ENCODE assay signal across 1 cellular context in genomic region chr18:25349926-25350560, GRCh38.
TF ChIP-seq lines count a peak whose summit lies in the region.

No MANE protein-coding gene starts in this region.

TF ChIP-seq in HEK293, 187 proteins besides CTCF, POLR2A, EP300 and RAD21 (continued from another document and continues in another):
- TF ChIP-seq ZNF211 (tag by site-specific recombination; IDR thresholded peaks at IDR 0.05; ENCODE audit: low read depth) (no peak), KLF16 (tag by site-specific recombination; IDR thresholded peaks at IDR 0.05) (0 out of 2 replicates have a peak, but pooled peaks have one; percentile 15), ZFP69B (tag by site-specific recombination; IDR thresholded peaks at IDR 0.05) (no peak), ZNF341 (tag by site-specific recombination; IDR thresholded peaks at IDR 0.05; ENCODE audit: low read depth) (peak; percentile 95), ZFP41 (tag by site-specific recombination; IDR thresholded peaks at IDR 0.05; ENCODE audit: borderline replicate concordance) (no peak), EGR2 (tag by site-specific recombination; IDR thresholded peaks at IDR 0.05; ENCODE audit: low read depth) (peak; percentile 60), KLF10 (tag by site-specific recombination; IDR thresholded peaks at IDR 0.05) (no peak), ZNF37A (tag by site-specific recombination; IDR thresholded peaks at IDR 0.05) (no peak), ZBTB44 (tag by site-specific recombination; IDR thresholded peaks at IDR 0.05) (no peak), ZBTB49 (tag by site-specific recombination; IDR thresholded peaks at IDR 0.05; ENCODE audit: low read depth) (no peak), KLF7 (tag by site-specific recombination; IDR thresholded peaks at IDR 0.05; ENCODE audit: borderline replicate concordance) (no peak), ZEB2 (tag by site-specific recombination; IDR thresholded peaks at IDR 0.05) (no peak), INSM2 (tag by site-specific recombination; IDR thresholded peaks at IDR 0.05) (peak; percentile 56; the same call in 1 of the 2 replicates), KLF9 (tag by site-specific recombination; IDR thresholded peaks at IDR 0.05; ENCODE audit: low read depth) (no peak), ZNF416 (tag by site-specific recombination; IDR thresholded peaks at IDR 0.05) (no peak), ZNF2 (tag by site-specific recombination; IDR thresholded peaks at IDR 0.05) (no peak), ZNF571 (tag by site-specific recombination; IDR thresholded peaks at IDR 0.05) (no peak), ZSCAN30 (tag by site-specific recombination; IDR thresholded peaks at IDR 0.05) (no peak), ZNF473 (tag by site-specific recombination; IDR thresholded peaks at IDR 0.05) (no peak), GLI4 (tag by site-specific recombination; IDR thresholded peaks at IDR 0.05) (no peak), TRIM28 (IDR thresholded peaks at IDR 0.05; ENCODE audit: borderline replicate concordance, low read length) (no peak), ZNF561 (tag by site-specific recombination; IDR thresholded peaks at IDR 0.05; ENCODE audit: borderline replicate concordance) (no peak), ZNF544 (tag by site-specific recombination; IDR thresholded peaks at IDR 0.05) (no peak), ZNF433 (tag by site-specific recombination; IDR thresholded peaks at IDR 0.05; ENCODE audit: low read depth) (no peak), HOXA7 (CRISPR knock-in tag; IDR thresholded peaks at IDR 0.05; ENCODE audit: borderline replicate concordance) (no peak), ZBTB10 (tag by site-specific recombination; IDR thresholded peaks at IDR 0.05) (peak; percentile 51), KLF1 (tag by site-specific recombination; IDR thresholded peaks at IDR 0.05) (no peak), ZNF600 (tag by site-specific recombination; IDR thresholded peaks at IDR 0.05) (no peak), PRDM4 (tag by site-specific recombination; IDR thresholded peaks at IDR 0.05) (no peak), ZNF112 (tag by site-specific recombination; IDR thresholded peaks at IDR 0.05) (no peak), ZNF623 (tag by site-specific recombination; IDR thresholded peaks at IDR 0.05) (no peak), ZNF24 (tag by site-specific recombination; IDR thresholded peaks at IDR 0.05) (no peak), SP3 (tag by site-specific recombination; IDR thresholded peaks at IDR 0.05) (peak; percentile 41), ZNF48 (tag by site-specific recombination; IDR thresholded peaks at IDR 0.05) (no peak), ZNF654 (tag by site-specific recombination; IDR thresholded peaks at IDR 0.05; ENCODE audit: low read depth) (no peak), BCL11A (tag by site-specific recombination; IDR thresholded peaks at IDR 0.05; ENCODE audit: low read depth) (no peak), ZNF10 (tag by site-specific recombination; IDR thresholded peaks at IDR 0.05) (no peak), ZNF302 (tag by site-specific recombination; IDR thresholded peaks at IDR 0.05; ENCODE audit: low read depth) (no peak), ZNF19 (tag by site-specific recombination; IDR thresholded peaks at IDR 0.05; ENCODE audit: low read depth) (no peak), ZFHX2 (tag by site-specific recombination; conservative IDR thresholded peaks at IDR 0.05) (peak; percentile 82), ZNF169 (tag by site-specific recombination; IDR thresholded peaks at IDR 0.05) (no peak), GLIS2 (tag by site-specific recombination; IDR thresholded peaks at IDR 0.05) (no peak; the same call in 1 of the 2 replicates), ZNF394 (tag by site-specific recombination; IDR thresholded peaks at IDR 0.05; ENCODE audit: borderline replicate concordance) (no peak), ZXDB (tag by site-specific recombination; IDR thresholded peaks at IDR 0.05) (no peak), PBX3 (CRISPR knock-in tag; IDR thresholded peaks at IDR 0.05) (no peak), ZNF580 (tag by site-specific recombination; IDR thresholded peaks at IDR 0.05) (no peak), ZNF423 (tag by site-specific recombination; IDR thresholded peaks at IDR 0.05) (no peak), REPIN1 (tag by site-specific recombination; IDR thresholded peaks at IDR 0.05; ENCODE audit: low read depth) (no peak), ZNF26 (tag by site-specific recombination; IDR thresholded peaks at IDR 0.05) (no peak), ZNF311 (tag by site-specific recombination; IDR thresholded peaks at IDR 0.05; ENCODE audit: borderline replicate concordance) (no peak), ZNF513 (tag by site-specific recombination; IDR thresholded peaks at IDR 0.05) (peak; percentile 6; the same call in 1 of the 2 replicates), ZNF777 (tag by site-specific recombination; IDR thresholded peaks at IDR 0.05; ENCODE audit: borderline replicate concordance) (no peak; the same call in 1 of the 2 replicates), ZNF146 (tag by site-specific recombination; IDR thresholded peaks at IDR 0.05) (no peak), ZBTB6 (tag by site-specific recombination; IDR thresholded peaks at IDR 0.05) (no peak), ZNF501 (tag by site-specific recombination; IDR thresholded peaks at IDR 0.05) (no peak; the same call in 1 of the 2 replicates), ZNF202 (tag by site-specific recombination; IDR thresholded peaks at IDR 0.05; ENCODE audit: borderline replicate concordance) (no peak)
